19 cellular contexts compared by ENCODE assay signal in genomic region chr12:23337213-23337612, GRCh38.
"Had no signal": no experiment of that assay in that cellular context is flagged by ENCODE, and none has a peak within 500 bp of the region (broad histone marks: within the 10 kb centered on the region; RNA-seq: fewer than 3 reads in every experiment).

No MANE protein-coding gene starts in this region.

- H3K9me3 ChIP-seq: left lung, mucosa of descending colon, neutrophil, pancreas, right lobe of liver, thoracic aorta, tibial nerve, upper lobe of left lung had no signal

- ATAC-seq: left lung; mucosa of descending colon; natural killer cell treated with Interleukin-12 subunit alpha and Interleukin-12 subunit beta and Interleukin-15 and Interleukin-18, amount 100 ng/mL, for 72 hours; pancreas; stimulated activated naive B cell treated with anti-CD40 and anti-IgM and Interleukin-4, amounts not matched to agents 10 μg/mL and 1 μg/mL and 100 μg/mL, for 72 hours had no signal

- H3K4me3 ChIP-seq: dorsolateral prefrontal cortex, left lung, mucosa of descending colon, pancreas, right lobe of liver, thoracic aorta, tibial nerve, upper lobe of left lung had no signal

- DNase-seq: dorsolateral prefrontal cortex; effector CD4-positive, alpha-beta T cell; kidney; left lung; mesenchymal stem cell; mucosa of descending colon; naive B cell; pancreas; right lobe of liver; small intestine; stimulated activated CD4-positive, alpha-beta T cell treated with anti-CD3 and anti-CD28 coated beads, Interleukin-15, amount 100 ng/mL, for 24 hours; stimulated activated CD4-positive, alpha-beta T cell treated with anti-CD3 and anti-CD28 coated beads, Interleukin-2, amount 100 ng/mL, for 48 hours; stimulated activated naive B cell treated with anti-CD40 and anti-IgM and Interleukin-4, amounts not matched to agents 10 μg/mL and 1 μg/mL and 100 μg/mL, for 72 hours; upper lobe of left lung had no signal

- FAIRE-seq: frontal cortex, kidney, pancreas, small intestine had no signal

- H3K4me1 ChIP-seq: left lung, pancreas, tibial nerve, upper lobe of left lung had no signal

- H3K36me3 ChIP-seq: left lung, neutrophil, pancreas, right lobe of liver, thoracic aorta, tibial nerve, upper lobe of left lung had no signal

- H3K27ac ChIP-seq: dorsolateral prefrontal cortex, left lung, neutrophil, pancreas, right lobe of liver, thoracic aorta, tibial nerve, upper lobe of left lung had no signal

- H3K27me3 ChIP-seq: left lung, neutrophil, pancreas, right lobe of liver, tibial nerve, upper lobe of left lung had no signal
